In genomic region chr5:139014726-139015125, GRCh38 we compare ENCODE assay signal across 19 cellular contexts.
DNase-seq lines count a peak whose midpoint lies in the region; FAIRE-seq and TF ChIP-seq lines count a peak whose summit lies in the region.
"Had no signal": no experiment of that assay in that cellular context is flagged by ENCODE, and none has a peak within 500 bp of the region (broad histone marks: within the 10 kb centered on the region; RNA-seq: fewer than 3 reads in every experiment).

No MANE protein-coding gene starts in this region.

- H3K9me3 ChIP-seq in kidney (ENCODE audit: control insufficient read depth in 1 of 2, low read length in 2 of 2) = no peaks in the 10 kb centered on the region
- H3K9me3 ChIP-seq in OCI-LY7 (ENCODE audit: low read length) = no peaks in the 10 kb centered on the region
- H3K9me3 ChIP-seq: Caco-2, uterus had no signal

- H3K36me3 ChIP-seq in kidney (ENCODE audit: control insufficient read depth in 1 of 2, insufficient read depth in 2 of 2, low read length in 2 of 2) (no peaks in the 10 kb centered on the region), OCI-LY7 (ENCODE audit: insufficient read depth, low read length) (no peaks in the 10 kb centered on the region)
- H3K36me3 ChIP-seq: uterus had no signal

- POLR2A ChIA-PET in RWPE1 (lab: Yijun Ruan, JAX; ENCODE audit: low non-redundant PET) (no interaction called here), OCI-LY7 (lab: Charles Lee) (no interaction called here)

- no peaks in the 10 kb centered on the region for H3K9me2 ChIP-seq in OCI-LY7 (ENCODE audit: insufficient read depth, low read length)

- H3K9ac ChIP-seq in kidney (ENCODE audit: low read length in 2 of 2) = no peak overlapping the region

- no TSS peak for BruUV-seq in OCI-LY7 (replicated peaks; lab: Mats Ljungman, UMichigan)

- H3K4me3 ChIP-seq in fibroblast of mammary gland (ENCODE audit: control insufficient read depth, low read depth, low read length) (no peak overlapping the region), kidney (ENCODE audit: low read length in 2 of 2) (no peak overlapping the region), OCI-LY7 (ENCODE audit: low read depth, low read length, poor library complexity, severe bottlenecking) (no peak overlapping the region)
- H3K4me3 ChIP-seq: coronary artery, GM12878, hepatocyte, skin epidermis, uterus had no signal

- CTCF ChIA-PET in RWPE1 (lab: Yijun Ruan, JAX) = no interaction called here
- CTCF ChIA-PET in OCI-LY7 (lab: Charles Lee; ENCODE audit: unreplicated experiment) = no interaction called here

- peak; percentile 39 for DNase-seq in GM04503 (ENCODE audit: low read depth)
- peak; percentile 94 for DNase-seq in RWPE1 (ENCODE audit: low spot score)
- peak; percentile 93 for DNase-seq in fibroblast of mammary gland (ENCODE audit: low read depth)
- DNase-seq in renal cortical epithelial cell (ENCODE audit: low read depth) = peak; percentile 63
- DNase-seq in kidney = no peak
- DNase-seq in OCI-LY7 (ENCODE audit: low spot score) = no peak
- DNase-seq in NOMO-1 treated with DMSO at 0.1 percent for 48 hours (lab: John Stamatoyannopoulos, UW; ENCODE audit: unreplicated experiment) = no peak
- no peak for DNase-seq in NCI-H82 treated with DMSO at 0.1 percent for 48 hours (lab: John Stamatoyannopoulos, UW; ENCODE audit: unreplicated experiment)
- DNase-seq: activated CD4-positive, alpha-beta T cell treated with anti-CD3 and anti-CD28 coated beads, Interleukin-2, amount 50 U/mL, for 4 hours; activated effector memory CD4-positive, alpha-beta T cell treated with anti-CD3 and anti-CD28 coated beads, Interleukin-2, amount 50 U/mL, for 16 hours; Caco-2; NCI-H1048; NCI-H526; T-helper 1 cell; uterus had no signal

- H3K4me1 ChIP-seq in kidney (ENCODE audit: control insufficient read depth in 1 of 2, insufficient read depth in 1 of 2, low read depth in 1 of 2, low read length in 2 of 2) = no peaks in the 10 kb centered on the region
- H3K4me1 ChIP-seq in OCI-LY7 (ENCODE audit: insufficient read depth, low read length, poor library complexity, severe bottlenecking) = no peaks in the 10 kb centered on the region
- H3K4me1 ChIP-seq: Caco-2, uterus had no signal

- no peaks in the 10 kb centered on the region for H4K20me1 ChIP-seq in OCI-LY7 (ENCODE audit: insufficient read depth, low read length)

- no peak for FAIRE-seq in kidney (lab: Jason Lieb, UNC)
- FAIRE-seq: GM12878 had no signal

- TF ChIP-seq CTCF in RWPE1 (conservative IDR thresholded peaks at IDR 0.05; ENCODE audit: low read depth) (no peak), fibroblast of mammary gland (conservative IDR thresholded peaks at IDR 0.05; ENCODE audit: control insufficient read depth, insufficient read depth, low read depth, low read length) (no peak), kidney (IDR thresholded peaks at IDR 0.05; ENCODE audit: borderline replicate concordance, extremely low read depth, insufficient read depth) (no peak), OCI-LY7 (conservative IDR thresholded peaks at IDR 0.05; ENCODE audit: low read length) (no peak)

- no peak overlapping the region for H2AFZ ChIP-seq in OCI-LY7 (ENCODE audit: low read length)
- H2AFZ ChIP-seq: hepatocyte had no signal

- no peaks in the 10 kb centered on the region for H3K79me2 ChIP-seq in OCI-LY7 (ENCODE audit: insufficient read depth, low read depth, low read length)
- H3K79me2 ChIP-seq: hepatocyte had no signal

- intact Hi-C loops in kidney (cut with DNase I) (no loop called here), OCI-LY7 (cut with micrococcal nuclease; ENCODE audit: unreplicated experiment) (no loop called here)

- H3K27ac ChIP-seq in RWPE1 (no peak overlapping the region), kidney (ENCODE audit: low read depth in 2 of 2, low read length in 2 of 2) (no peak overlapping the region), OCI-LY7 (ENCODE audit: low read depth, low read length, poor library complexity, severe bottlenecking) (no peak overlapping the region)
- H3K27ac ChIP-seq: coronary artery, hepatocyte, skin epidermis, uterus had no signal

- H3K4me2 ChIP-seq in OCI-LY7 (ENCODE audit: low read length) = no peak overlapping the region
- H3K4me2 ChIP-seq: hepatocyte had no signal

Comparison
In these comparisons a context has a peak if more than half of its experiments do, and no peak if none do; other contexts are left out.
1. DNase-seq: peak in GM04503 (single experiment), RWPE1 (single experiment), fibroblast of mammary gland (single experiment) and renal cortical epithelial cell (single experiment); none in kidney (single experiment), OCI-LY7 (single experiment), NOMO-1 treated with DMSO at 0.1 percent for 48 hours (single experiment) and NCI-H82 treated with DMSO at 0.1 percent for 48 hours (single experiment).